Comparison of ENCODE assay signal across 9 cellular contexts in the genomic region with DNA sequence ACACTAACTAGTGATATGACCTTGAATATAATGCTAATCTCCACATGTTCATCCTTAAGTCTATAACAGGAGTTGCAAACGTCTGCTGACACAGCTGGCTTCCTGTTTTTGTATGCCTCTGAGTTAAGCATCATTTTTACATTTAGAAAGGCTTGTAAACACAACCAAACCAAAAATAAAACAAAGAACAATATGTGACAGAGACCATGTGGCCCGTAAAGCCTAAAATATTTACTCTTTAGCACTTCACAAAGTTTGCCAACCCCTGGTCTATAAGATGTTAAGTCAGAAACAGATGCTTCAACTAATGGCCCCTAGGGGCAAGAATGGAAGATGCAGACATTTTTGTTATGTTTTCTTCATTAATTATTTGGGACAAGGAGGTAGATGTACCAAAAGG.
DNase-seq lines count a peak whose midpoint lies in the region; FAIRE-seq and TF ChIP-seq lines count a peak whose summit lies in the region.
"Had no signal": no experiment of that assay in that cellular context is flagged by ENCODE, and none has a peak within 500 bp of the region (broad histone marks: within the 10 kb centered on the region; RNA-seq: fewer than 3 reads in every experiment).

No MANE protein-coding gene starts in this region.

- DNase-seq in GM06990 (ENCODE audit: extremely low read depth, insufficient read length) = peak; percentile 23
- DNase-seq in KBM-7 = peak; percentile 27
- DNase-seq in bronchial epithelial cell (ENCODE audit: low read depth) = no peak
- DNase-seq in mesothelial cell of epicardium (ENCODE audit: low spot score in 2 of 2, unreplicated experiment in 2 of 2) = no peak
- DNase-seq in H4 (ENCODE audit: low spot score) = no peak
- DNase-seq in frontal cortex (ENCODE audit: low spot score in 2 of 2) = no peak
- DNase-seq in NCI-H1417 treated with DMSO at 0.1 percent for 48 hours (lab: John Stamatoyannopoulos, UW) = no peak
- DNase-seq: activated CD4-positive, alpha-beta T cell treated with anti-CD3 and anti-CD28 coated beads for 1 hour had no signal

- no peaks in the 10 kb centered on the region for H3K36me3 ChIP-seq in GM06990 (ENCODE audit: control insufficient read depth, insufficient read depth, low read length)
- H3K36me3 ChIP-seq in bronchial epithelial cell (ENCODE audit: control insufficient read depth, insufficient read depth, low read length) = no peaks in the 10 kb centered on the region

- in situ Hi-C loops in KBM-7 (cut with MboI; ENCODE audit: low pct_unique_long_range_greater_than_20kb, low sequenced_read_pairs) = no loop called here

- TF ChIP-seq CTCF in GM06990 (IDR thresholded peaks at IDR 0.05; ENCODE audit: insufficient read depth, low read length, poor library complexity, severe bottlenecking) (peak; percentile 37), bronchial epithelial cell (IDR thresholded peaks at IDR 0.05; ENCODE audit: insufficient read depth, low read length, severe bottlenecking) (peak; percentile 5), mesothelial cell of epicardium (IDR thresholded peaks at IDR 0.05; ENCODE audit: unreplicated experiment) (peak; percentile 26)

- H3K27me3 Mint-ChIP-seq in mesothelial cell of epicardium (ENCODE audit: low read depth) = no peaks in the 10 kb centered on the region
- H3K27me3 Mint-ChIP-seq: activated naive CD4-positive, alpha-beta T cell treated with anti-CD3 and anti-CD28 coated beads, Interleukin-2, amount 50 U/mL, for 24 hours had no signal

- no peak overlapping the region for H3K4me3 Mint-ChIP-seq in mesothelial cell of epicardium
- H3K4me3 Mint-ChIP-seq: activated naive CD4-positive, alpha-beta T cell treated with anti-CD3 and anti-CD28 coated beads, Interleukin-2, amount 50 U/mL, for 24 hours had no signal

- H3K4me1 Mint-ChIP-seq in mesothelial cell of epicardium = no peaks in the 10 kb centered on the region

- H3K9me3 Mint-ChIP-seq in mesothelial cell of epicardium = no peaks in the 10 kb centered on the region
- H3K9me3 Mint-ChIP-seq: activated naive CD4-positive, alpha-beta T cell treated with anti-CD3 and anti-CD28 coated beads, Interleukin-2, amount 50 U/mL, for 24 hours had no signal

- H3K36me3 Mint-ChIP-seq in mesothelial cell of epicardium = no peaks in the 10 kb centered on the region

- no peak overlapping the region for H3K4me3 ChIP-seq in GM06990 (replicated peaks; ENCODE audit: low read depth, low read length)
- H3K4me3 ChIP-seq in bronchial epithelial cell (ENCODE audit: low read depth, low read length) = no peak overlapping the region

- FAIRE-seq in bronchial epithelial cell (lab: Jason Lieb, UNC) (no peak), frontal cortex (lab: Jason Lieb, UNC) (no peak)

- no peak overlapping the region for H3K27ac Mint-ChIP-seq in mesothelial cell of epicardium
- H3K27ac Mint-ChIP-seq: activated naive CD4-positive, alpha-beta T cell treated with anti-CD3 and anti-CD28 coated beads, Interleukin-2, amount 50 U/mL, for 24 hours had no signal

- no peaks in the 10 kb centered on the region for H3K27me3 ChIP-seq in GM06990 (replicated peaks; ENCODE audit: control insufficient read depth, insufficient read depth, low read length)
- H3K27me3 ChIP-seq in bronchial epithelial cell (ENCODE audit: control insufficient read depth, insufficient read depth, low read length) = no peaks in the 10 kb centered on the region

Comparison
In these comparisons a context has a peak if more than half of its experiments do, and no peak if none do; other contexts are left out.
1. DNase-seq: peak in GM06990 (single experiment) and KBM-7 (single experiment); none in bronchial epithelial cell (single experiment), mesothelial cell of epicardium (0 of 2), H4 (single experiment), frontal cortex (0 of 2) and NCI-H1417 treated with DMSO at 0.1 percent for 48 hours (single experiment).
2. Peak in every context shown above with its lines, with median percentiles within 50 percentile points of each other: CTCF ChIP-seq.